In genomic region chr11:131962818-131963217, GRCh38 we compare ENCODE assay signal across 35 cellular contexts.
A peak's percentile ranks its signal among the peaks of the same experiment; 100 is the strongest.
DNase-seq lines count a peak whose midpoint lies in the region; ATAC-seq and TF ChIP-seq lines count a peak whose summit lies in the region.
"Had no signal": no experiment of that assay in that cellular context is flagged by ENCODE, and none has a peak within 500 bp of the region (broad histone marks: within the 10 kb centered on the region; RNA-seq: fewer than 3 reads in every experiment).

No MANE protein-coding gene starts in this region.

- TF ChIP-seq CTCF in neural cell (IDR thresholded peaks at IDR 0.05; ENCODE audit: poor library complexity, severe bottlenecking), result no peak
- TF ChIP-seq CTCF in suprapubic skin (IDR thresholded peaks at IDR 0.05), result no peak
- TF ChIP-seq CTCF in breast epithelium (IDR thresholded peaks at IDR 0.05), result no peak

- H3K4me2 ChIP-seq in mesenchymal stem cell (ENCODE audit: low read length, poor library complexity, severe bottlenecking) (no peak overlapping the region), neural cell (ENCODE audit: low read length) (no peak overlapping the region)
- H3K4me2 ChIP-seq: A549; BLaER1; BLaER1 treated with 17β-estradiol and CSF1 and Interleukin-3, amounts not matched to agents 10 nM and 100 nM had no signal

- H3K9me3 Mint-ChIP-seq in T-helper 2 cell treated with Interferon-gamma antibody and Interleukin-4, amounts not matched to agents 5 μg/mL and 100 μg/mL, for 36 hours, result no peaks in the 10 kb centered on the region
- H3K9me3 Mint-ChIP-seq: CD8-positive, alpha-beta T cell had no signal

- H3K79me2 ChIP-seq in neural cell (replicated peaks; ENCODE audit: insufficient read depth, low read length), result no peaks in the 10 kb centered on the region

- no peaks in the 10 kb centered on the region for H3K27me3 Mint-ChIP-seq in T-helper 2 cell treated with Interferon-gamma antibody and Interleukin-4, amounts not matched to agents 5 μg/mL and 100 μg/mL, for 36 hours (ENCODE audit: low read depth)
- H3K27me3 Mint-ChIP-seq: B cell; CD4-positive, alpha-beta memory T cell; CD4-positive, alpha-beta T cell; CD4-positive, CD25-positive, alpha-beta regulatory T cell; CD8-positive, alpha-beta memory T cell had no signal

- H4K8ac ChIP-seq in mesenchymal stem cell (ENCODE audit: low read length), result no peak overlapping the region

- H4K20me1 ChIP-seq in neural cell (ENCODE audit: insufficient read depth), result no peaks in the 10 kb centered on the region
- H4K20me1 ChIP-seq: BLaER1; BLaER1 treated with 17β-estradiol and CSF1 and Interleukin-3, amounts not matched to agents 10 nM and 100 nM had no signal

- no peak overlapping the region for H3K4ac ChIP-seq in mesenchymal stem cell (ENCODE audit: low read depth in 1 of 2, low read length in 2 of 2)

- 96% methylated on average over 7 of the region's 7 CpGs for WGBS in mesenchymal stem cell
- WGBS in suprapubic skin, result 81% methylated on average over 7 of the region's 7 CpGs

- H2AFZ ChIP-seq in mesenchymal stem cell (ENCODE audit: low read depth, low read length), result no peak overlapping the region
- H2AFZ ChIP-seq in neural cell (ENCODE audit: low read depth, low read length), result no peak overlapping the region

- H3K79me1 ChIP-seq in mesenchymal stem cell (replicated peaks; ENCODE audit: low read length, poor library complexity, severe bottlenecking), result peaks cover 49% of the 10 kb centered on the region

- no peak overlapping the region for H3K14ac ChIP-seq in mesenchymal stem cell (ENCODE audit: low read length in 2 of 2)

- H3K18ac ChIP-seq in mesenchymal stem cell (ENCODE audit: low read depth in 1 of 2, low read length in 2 of 2), result no peak overlapping the region

- no peaks in the 10 kb centered on the region for H3K36me3 Mint-ChIP-seq in T-helper 2 cell treated with Interferon-gamma antibody and Interleukin-4, amounts not matched to agents 5 μg/mL and 100 μg/mL, for 36 hours (ENCODE audit: low read depth)
- H3K36me3 Mint-ChIP-seq: CD14-positive monocyte; CD4-positive, alpha-beta memory T cell; CD4-positive, CD25-positive, alpha-beta regulatory T cell; CD8-positive, alpha-beta memory T cell; CD8-positive, alpha-beta T cell had no signal

- H3K27ac Mint-ChIP-seq in T-helper 2 cell treated with Interferon-gamma antibody and Interleukin-4, amounts not matched to agents 5 μg/mL and 100 μg/mL, for 36 hours, result no peak overlapping the region
- H3K27ac Mint-ChIP-seq: B cell; CD14-positive monocyte; CD4-positive, alpha-beta memory T cell; CD4-positive, alpha-beta T cell; CD4-positive, CD25-positive, alpha-beta regulatory T cell; CD8-positive, alpha-beta memory T cell; CD8-positive, alpha-beta T cell had no signal

- DNase-seq in head of caudate nucleus (peak in 31 of 42 donors; percentile 6 to 78 (median 39)), mesenchymal stem cell (no peak), putamen (ENCODE audit: low spot score) (peak; percentile 67), suprapubic skin (ENCODE audit: low spot score in 2 of 2) (no peak), breast epithelium (ENCODE audit: low spot score in 2 of 2) (no peak)
- DNase-seq in T-helper 2 cell treated with Interferon-gamma antibody and Interleukin-4, amounts not matched to agents 5 μg/mL and 100 μg/mL, for 36 hours (ENCODE audit: low spot score), result no peak
- DNase-seq: 8988T; ACHN; AML-193; BE2C; C1 segment of cervical spinal cord; Caco-2; Calu3; CD4-positive, alpha-beta memory T cell; CD4-positive, alpha-beta T cell; CD4-positive, CD25-positive, alpha-beta regulatory T cell; CD8-positive, alpha-beta memory T cell; CD8-positive, alpha-beta T cell; COR-L47; DMS 273 treated with DMSO at 0.1 percent for 48 hours; DMS153; DMS53; DMS79; DMS79 treated with DMSO at 0.1 percent for 48 hours; DND-41; EL had no signal

- no peak for ATAC-seq in GM18505 (IDR thresholded peaks at IDR 0.05; ENCODE audit: unreplicated experiment)
- ATAC-seq: A549; CD8-positive, alpha-beta T cell had no signal

- peaks cover 10% of the 10 kb centered on the region for H3K4me1 ChIP-seq in mesenchymal stem cell (ENCODE audit: control insufficient read depth, insufficient read depth, low read depth, low read length)
- H3K4me1 ChIP-seq in suprapubic skin, result no peaks in the 10 kb centered on the region
- H3K4me1 ChIP-seq in breast epithelium, result no peaks in the 10 kb centered on the region
- H3K4me1 ChIP-seq: A549, BE2C, Caco-2 had no signal

- H4K91ac ChIP-seq in mesenchymal stem cell (ENCODE audit: low read length), result no peak overlapping the region

- no peak overlapping the region for H2BK5ac ChIP-seq in mesenchymal stem cell (ENCODE audit: low read depth, low read length, poor library complexity, severe bottlenecking)

- no peak overlapping the region for H3K4me3 ChIP-seq in mesenchymal stem cell (ENCODE audit: insufficient read depth in 1 of 2, low read depth in 1 of 2, low read length in 2 of 2)
- no peak overlapping the region for H3K4me3 ChIP-seq in neural cell (ENCODE audit: low read length)
- no peak overlapping the region for H3K4me3 ChIP-seq in suprapubic skin
- no peak overlapping the region for H3K4me3 ChIP-seq in breast epithelium
- H3K4me3 ChIP-seq: A549; BLaER1; BLaER1 treated with 17β-estradiol and CSF1 and Interleukin-3, amounts not matched to agents 10 nM and 100 nM had no signal

- no peaks in the 10 kb centered on the region for H3F3A ChIP-seq in neural cell (ENCODE audit: insufficient read depth, low read length, poor library complexity, severe bottlenecking)

- H3K27me3 ChIP-seq in mesenchymal stem cell (ENCODE audit: control insufficient read depth in 1 of 2, insufficient read depth in 1 of 2, low read length in 2 of 2), result no peaks in the 10 kb centered on the region
- no peaks in the 10 kb centered on the region for H3K27me3 ChIP-seq in neural cell (ENCODE audit: insufficient read depth, low read depth, low read length)
- H3K27me3 ChIP-seq in suprapubic skin, result no peaks in the 10 kb centered on the region
- H3K27me3 ChIP-seq in breast epithelium, result no peaks in the 10 kb centered on the region
- H3K27me3 ChIP-seq: BE2C; BLaER1; BLaER1 treated with 17β-estradiol and CSF1 and Interleukin-3, amounts not matched to agents 10 nM and 100 nM had no signal

- peak overlapping the region; percentile 37 for H2BK15ac ChIP-seq in mesenchymal stem cell (ENCODE audit: low read depth, poor library complexity, severe bottlenecking)

- no peak overlapping the region for H3K9ac ChIP-seq in mesenchymal stem cell (ENCODE audit: low read length)
- no peak overlapping the region for H3K9ac ChIP-seq in neural cell (ENCODE audit: low read length)
- H3K9ac ChIP-seq: BLaER1; BLaER1 treated with 17β-estradiol and CSF1 and Interleukin-3, amounts not matched to agents 10 nM and 100 nM had no signal

- H3K9me2 ChIP-seq in neural cell (ENCODE audit: insufficient read depth, low read length), result no peaks in the 10 kb centered on the region

- no peak for TF ChIP-seq POLR2A in GM18505 (IDR thresholded peaks at IDR 0.05; ENCODE audit: borderline replicate concordance, extremely low read depth, insufficient read depth, insufficient read length)
- TF ChIP-seq POLR2A in suprapubic skin (IDR thresholded peaks at IDR 0.05), result no peak
- TF ChIP-seq POLR2A in breast epithelium (IDR thresholded peaks at IDR 0.05), result no peak

- no peak overlapping the region for H2BK12ac ChIP-seq in mesenchymal stem cell (ENCODE audit: low read length in 2 of 2)

- no peak overlapping the region for H3K4me3 Mint-ChIP-seq in T-helper 2 cell treated with Interferon-gamma antibody and Interleukin-4, amounts not matched to agents 5 μg/mL and 100 μg/mL, for 36 hours
- H3K4me3 Mint-ChIP-seq: B cell; CD14-positive monocyte; CD4-positive, alpha-beta memory T cell; CD4-positive, alpha-beta T cell; CD4-positive, CD25-positive, alpha-beta regulatory T cell; CD8-positive, alpha-beta memory T cell; CD8-positive, alpha-beta T cell had no signal

- H3K23ac ChIP-seq in mesenchymal stem cell (ENCODE audit: low read length in 2 of 2), result peak overlapping the region in 1 of 2 experiments; percentile 70

- H3K9me3 ChIP-seq in mesenchymal stem cell (ENCODE audit: control insufficient read depth, low read length), result no peaks in the 10 kb centered on the region
- no peaks in the 10 kb centered on the region for H3K9me3 ChIP-seq in neural cell (ENCODE audit: low read length)
- H3K9me3 ChIP-seq in suprapubic skin, result no peaks in the 10 kb centered on the region
- no peaks in the 10 kb centered on the region for H3K9me3 ChIP-seq in breast epithelium
- H3K9me3 ChIP-seq: A549, BLaER1, Caco-2 had no signal

- H2BK120ac ChIP-seq in mesenchymal stem cell (ENCODE audit: low read depth, low read length), result no peak overlapping the region

- peak overlapping the region; percentile 57 for H2AK5ac ChIP-seq in mesenchymal stem cell (ENCODE audit: low read length, severe bottlenecking)

- peaks cover 9 to 39% of the 10 kb centered on the region in 2 experiments for H3K36me3 ChIP-seq in mesenchymal stem cell (ENCODE audit: control insufficient read depth in 1 of 2, insufficient read depth in 2 of 2, low read depth in 1 of 2, low read length in 2 of 2)
- H3K36me3 ChIP-seq in neural cell (ENCODE audit: insufficient read depth, low read length), result no peaks in the 10 kb centered on the region
- H3K36me3 ChIP-seq in suprapubic skin, result no peaks in the 10 kb centered on the region
- no peaks in the 10 kb centered on the region for H3K36me3 ChIP-seq in breast epithelium
- H3K36me3 ChIP-seq: BE2C; BLaER1; BLaER1 treated with 17β-estradiol and CSF1 and Interleukin-3, amounts not matched to agents 10 nM and 100 nM had no signal

- H3K27ac ChIP-seq in mesenchymal stem cell (ENCODE audit: low read length, poor library complexity, severe bottlenecking) (no peak overlapping the region), neural cell (ENCODE audit: low read length) (no peak overlapping the region), suprapubic skin (no peak overlapping the region), breast epithelium (no peak overlapping the region)
- H3K27ac ChIP-seq: 22Rv1; A549; BLaER1; BLaER1 treated with 17β-estradiol and CSF1 and Interleukin-3, amounts not matched to agents 10 nM and 100 nM; C4-2B had no signal

- no peak for TF ChIP-seq RAD21 in neural cell (conservative IDR thresholded peaks at IDR 0.05)

- TF ChIP-seq EP300 in neural cell (conservative IDR thresholded peaks at IDR 0.05; ENCODE audit: poor library complexity, severe bottlenecking), result no peak
- TF ChIP-seq EP300 in suprapubic skin (IDR thresholded peaks at IDR 0.05), result no peak

- intact Hi-C loops in head of caudate nucleus (cut with DNase I), result no loop called here
- intact Hi-C loops in breast epithelium (cut with DNase I; ENCODE audit: low total_unique reads), result no loop called here

- no peaks in the 10 kb centered on the region for H3K4me1 Mint-ChIP-seq in T-helper 2 cell treated with Interferon-gamma antibody and Interleukin-4, amounts not matched to agents 5 μg/mL and 100 μg/mL, for 36 hours (ENCODE audit: low read depth)
- H3K4me1 Mint-ChIP-seq: B cell; CD14-positive monocyte; CD4-positive, alpha-beta memory T cell; CD4-positive, CD25-positive, alpha-beta regulatory T cell; CD8-positive, alpha-beta memory T cell had no signal

TF ChIP-seq in neural cell, 6 proteins besides CTCF, POLR2A, EP300 and RAD21 (continues in another document):
- TF ChIP-seq POLR2AphosphoS5 (IDR thresholded peaks at IDR 0.05) (no peak), TAF1 (IDR thresholded peaks at IDR 0.05; ENCODE audit: low read depth) (no peak)

Comparison
In these comparisons a context has a peak if more than half of its experiments do, and no peak if none do; other contexts are left out.
1. DNase-seq: peak in head of caudate nucleus (31 of 42) and putamen (single experiment); none in mesenchymal stem cell (single experiment), suprapubic skin (0 of 2), breast epithelium (0 of 2) and T-helper 2 cell treated with Interferon-gamma antibody and Interleukin-4, amounts not matched to agents 5 μg/mL and 100 μg/mL, for 36 hours (single experiment).